Comparison of ENCODE assay signal across 8 cellular contexts in genomic region chr7:80637911-80638765, GRCh38. TPM values are rescaled to one million over a fixed set of nuclear protein-coding genes. Genes with fewer than 3 reads are reported as not detected.
DNase-seq lines count a peak whose midpoint lies in the region; ATAC-seq and TF ChIP-seq lines count a peak whose summit lies in the region.

TSS of gene CD36 (plus strand) at chr7:80638642. CDS start at chr7:80646741, 8,099 bp downstream.

- RAD21 ChIA-PET in HCT116 (lab: Charles Lee; ENCODE audit: low non-redundant PET in 1 of 2, low total read pairs in 2 of 2, uncharacterized antibody in 2 of 2, unreplicated experiment in 2 of 2) = no interaction called here

- no peaks in the 10 kb centered on the region for H4K20me1 ChIP-seq in HCT116 (ENCODE audit: insufficient read depth)
- H4K20me1 ChIP-seq in OCI-LY3 (ENCODE audit: insufficient read depth, low read length) = no peaks in the 10 kb centered on the region

- DNase-seq in HCT116 (ENCODE audit: low read depth, low spot score) = no peak
- peak; percentile 14 for DNase-seq in left kidney (ENCODE audit: low read depth, low spot score)
- no peak for DNase-seq in upper lobe of right lung
- no peak for DNase-seq in stimulated activated naive CD8-positive, alpha-beta T cell treated with anti-CD3 and anti-CD28 coated beads, Interleukin-15, amount 100 ng/mL, for 72 hours
- DNase-seq in COR-L47 (lab: John Stamatoyannopoulos, UW) = no peak
- DNase-seq in GF-D8 (lab: John Stamatoyannopoulos, UW) = no peak
- no peak for DNase-seq in effector memory CD4-positive, alpha-beta T cell

- H2AFZ ChIP-seq in HCT116 (ENCODE audit: low read depth, low read length, poor library complexity, severe bottlenecking) = peak within 1 kb of the TSS; percentile 46
- no peak within 1 kb of the TSS for H2AFZ ChIP-seq in OCI-LY3 (ENCODE audit: low read depth, low read length)

- CTCF ChIA-PET in HCT116 (lab: Charles Lee) = no interaction called here

- H3K27ac ChIP-seq in HCT116 (ENCODE audit: low read depth, low read length) = no peak within 1 kb of the TSS
- H3K27ac ChIP-seq in OCI-LY3 (ENCODE audit: low read length) = peak within 1 kb of the TSS; percentile 82
- peak within 1 kb of the TSS; percentile 15 for H3K27ac ChIP-seq in upper lobe of right lung
- no peak within 1 kb of the TSS for H3K27ac ChIP-seq in effector memory CD4-positive, alpha-beta T cell (ENCODE audit: insufficient read depth, low read length, poor library complexity, severe bottlenecking)

- H3K79me2 ChIP-seq in HCT116 (ENCODE audit: insufficient read depth, low read length) (no peaks in the 10 kb centered on the region), OCI-LY3 (ENCODE audit: low read length) (no peaks in the 10 kb centered on the region)

- no peaks in the 10 kb centered on the region for H3K27me3 Mint-ChIP-seq in stimulated activated naive CD8-positive, alpha-beta T cell treated with anti-CD3 and anti-CD28 coated beads, Interleukin-15, amount 100 ng/mL, for 72 hours

- no peak within 1 kb of the TSS for H3K27ac Mint-ChIP-seq in stimulated activated naive CD8-positive, alpha-beta T cell treated with anti-CD3 and anti-CD28 coated beads, Interleukin-15, amount 100 ng/mL, for 72 hours

- H3K9me3 ChIP-seq in HCT116 (ENCODE audit: control insufficient read depth in 1 of 2, insufficient read depth in 1 of 2, low read depth in 1 of 2, low read length in 2 of 2) (no peaks in the 10 kb centered on the region), OCI-LY3 (ENCODE audit: insufficient read depth, low read length) (peaks cover 11% of the 10 kb centered on the region), upper lobe of right lung (no peaks in the 10 kb centered on the region)
- H3K9me3 ChIP-seq in effector memory CD4-positive, alpha-beta T cell (ENCODE audit: control insufficient read depth, low read length) = no peaks in the 10 kb centered on the region

- H3K4me3 ChIP-seq in HCT116 (replicated peaks in 1 of 2; ENCODE audit: low read depth in 1 of 2, low read length in 2 of 2) (no peak within 1 kb of the TSS), OCI-LY3 (ENCODE audit: low read length) (peak within 1 kb of the TSS; percentile 49), upper lobe of right lung (peak within 1 kb of the TSS; percentile 28)
- H3K4me3 ChIP-seq in effector memory CD4-positive, alpha-beta T cell (ENCODE audit: insufficient read depth, low read depth, low read length, poor library complexity, severe bottlenecking) = no peak within 1 kb of the TSS

- no peaks in the 10 kb centered on the region for H3K4me1 Mint-ChIP-seq in stimulated activated naive CD8-positive, alpha-beta T cell treated with anti-CD3 and anti-CD28 coated beads, Interleukin-15, amount 100 ng/mL, for 72 hours

- H3K4me1 ChIP-seq in HCT116 (ENCODE audit: control insufficient read depth in 1 of 2, insufficient read depth in 2 of 2, low read length in 2 of 2) (no peaks in the 10 kb centered on the region), OCI-LY3 (ENCODE audit: low read length) (peaks cover 50% of the 10 kb centered on the region), upper lobe of right lung (peaks cover 44% of the 10 kb centered on the region)
- no peaks in the 10 kb centered on the region for H3K4me1 ChIP-seq in effector memory CD4-positive, alpha-beta T cell (ENCODE audit: control insufficient read depth, insufficient read depth, low read length, poor library complexity, severe bottlenecking)

- POLR2A ChIA-PET in HCT116 (lab: Charles Lee) = no interaction called here

- no peak for TF ChIP-seq POLR2A in HCT116 (IDR thresholded peaks at IDR 0.05; ENCODE audit: borderline replicate concordance, extremely low read depth, insufficient read depth, insufficient read length)

- no peak for TF ChIP-seq RAD21 in HCT116 (IDR thresholded peaks at IDR 0.05; ENCODE audit: low read depth)

- intact Hi-C loops in HCT116 (cut with micrococcal nuclease) (no loop called here), upper lobe of right lung (cut with DNase I) (no loop called here)

- BruUV-seq in HCT116 (replicated peaks; lab: Mats Ljungman, UMichigan) = no TSS peak

- H3K9me2 ChIP-seq in HCT116 (ENCODE audit: insufficient read depth) = no peaks in the 10 kb centered on the region

- H3K9ac ChIP-seq in HCT116 (ENCODE audit: low read length) = no peak within 1 kb of the TSS
- peak within 1 kb of the TSS; percentile 26; the same call in 1 of the 2 replicates for H3K9ac ChIP-seq in OCI-LY3 (ENCODE audit: low read length)

- no peak within 1 kb of the TSS for H3K4me3 Mint-ChIP-seq in stimulated activated naive CD8-positive, alpha-beta T cell treated with anti-CD3 and anti-CD28 coated beads, Interleukin-15, amount 100 ng/mL, for 72 hours

- no peaks in the 10 kb centered on the region for H3K9me3 Mint-ChIP-seq in stimulated activated naive CD8-positive, alpha-beta T cell treated with anti-CD3 and anti-CD28 coated beads, Interleukin-15, amount 100 ng/mL, for 72 hours

- ATAC-seq in HCT116 (no peak), upper lobe of right lung (peak; percentile 85)
- ATAC-seq in stimulated activated naive CD8-positive, alpha-beta T cell treated with anti-CD3 and anti-CD28 coated beads, Interleukin-15, amount 100 ng/mL, for 72 hours = no peak

- H3K27me3 ChIP-seq in HCT116 (ENCODE audit: insufficient read depth, low read length) (no peaks in the 10 kb centered on the region), OCI-LY3 (ENCODE audit: low read depth, low read length) (no peaks in the 10 kb centered on the region), upper lobe of right lung (no peaks in the 10 kb centered on the region)
- no peaks in the 10 kb centered on the region for H3K27me3 ChIP-seq in effector memory CD4-positive, alpha-beta T cell (replicated peaks; ENCODE audit: control insufficient read depth, insufficient read depth, low read length, poor library complexity, severe bottlenecking)

- H3K4me2 ChIP-seq in HCT116 (ENCODE audit: low read length) = no peak within 1 kb of the TSS
- peak within 1 kb of the TSS; percentile 64 for H3K4me2 ChIP-seq in OCI-LY3 (ENCODE audit: low read length)

- no peak for TF ChIP-seq CTCF in HCT116 (IDR thresholded peaks at IDR 0.05 in 2 of 3, conservative IDR thresholded peaks at IDR 0.05 in 1 of 3; ENCODE audit: borderline replicate concordance in 1 of 3, insufficient read depth in 1 of 3, low read depth in 2 of 3, low read length in 2 of 3)
- no peak for TF ChIP-seq CTCF in OCI-LY3 (IDR thresholded peaks at IDR 0.05; ENCODE audit: low read depth, low read length)
- TF ChIP-seq CTCF in upper lobe of right lung (IDR thresholded peaks at IDR 0.05) = no peak

- H3K36me3 ChIP-seq in HCT116 (ENCODE audit: control insufficient read depth in 1 of 2, insufficient read depth in 2 of 2, low read length in 2 of 2) (no peaks in the 10 kb centered on the region), OCI-LY3 (replicated peaks; ENCODE audit: low read depth, low read length) (peaks cover 17% of the 10 kb centered on the region), upper lobe of right lung (no peaks in the 10 kb centered on the region)
- no peaks in the 10 kb centered on the region for H3K36me3 ChIP-seq in effector memory CD4-positive, alpha-beta T cell (ENCODE audit: control insufficient read depth, insufficient read depth, low read length)

TF ChIP-seq in HCT116, 20 proteins besides CTCF, POLR2A, EP300 and RAD21:
- TF ChIP-seq SP1 (IDR thresholded peaks at IDR 0.05; ENCODE audit: low read depth) (no peak), CBX3 (IDR thresholded peaks at IDR 0.05; ENCODE audit: low read depth) (no peak)

RNA-seq across cellular contexts. Expression of gene CD36, which starts in this region (rescaled TPM):
- total RNA-seq in HCT116 (2021; ENCODE audit: unreplicated experiment) (0.32 TPM), upper lobe of right lung (115 TPM)
- polyA plus RNA-seq in HCT116 (2012) = 0.07 TPM in 1 of 2 replicates, not detected in the other

Comparison
In these comparisons a context has a peak if more than half of its experiments do, and no peak if none do; other contexts are left out.
1. RNA of gene CD36 (total RNA-seq): 115 TPM in upper lobe of right lung (single experiment); 0.32 TPM in HCT116 (single experiment); every median in the first group is over 10 times any median in the second.
2. H3K27ac ChIP-seq: peak in OCI-LY3 (single experiment) and upper lobe of right lung (single experiment); none in HCT116 (single experiment) and effector memory CD4-positive, alpha-beta T cell (single experiment).
3. H3K4me3 ChIP-seq: peak in OCI-LY3 (single experiment) and upper lobe of right lung (single experiment); none in HCT116 (0 of 2) and effector memory CD4-positive, alpha-beta T cell (single experiment).